ENCODE assay signal across 35 cellular contexts in genomic region chrX:7921750-7922149, GRCh38. TPM values are rescaled to one million over a fixed set of nuclear protein-coding genes. Genes with fewer than 3 reads are reported as not detected.
"Had no signal": no experiment of that assay in that cellular context is flagged by ENCODE, and none has a peak within 500 bp of the region (broad histone marks: within the 10 kb centered on the region; RNA-seq: fewer than 3 reads in every experiment).

No MANE protein-coding gene starts in this region.

- H3K4me2 ChIP-seq: KMS-11 had no signal

- H3K36me3 ChIP-seq: MG63 had no signal

- H3K9me3 ChIP-seq: MG63 had no signal

- H3K9ac ChIP-seq: KMS-11 had no signal

- DNase-seq: Karpas-422, Kasumi-1, MG63, MM.1S, MV-4-11, NCI-H1048, NCI-H1092, NCI-H1092 treated with DMSO at 0.1 percent for 48 hours, NCI-H1105, NCI-H1105 treated with DMSO at 0.1 percent for 48 hours, NCI-H1417, NCI-H1417 treated with DMSO at 0.1 percent for 48 hours, NCI-H1436, NCI-H1436 treated with DMSO at 0.1 percent for 48 hours, NCI-H146, NCI-H1694, NCI-H1694 treated with DMSO at 0.1 percent for 48 hours, NCI-H187, NCI-H187 treated with DMSO at 0.1 percent for 48 hours, NCI-H1930, NCI-H2029, NCI-H2029 treated with DMSO at 0.1 percent for 48 hours, NCI-H2081, NCI-H2081 treated with DMSO at 0.1 percent for 48 hours, NCI-H2107, NCI-H2171, NCI-H2171 treated with DMSO at 0.1 percent for 48 hours, NCI-H2227 treated with DMSO at 0.1 percent for 48 hours, NCI-H226, NCI-H345, NCI-H446, NCI-H446 treated with DMSO at 0.1 percent for 48 hours, NCI-H510A had no signal

- H3K4me3 ChIP-seq: MG63 had no signal

- H3K27me3 ChIP-seq: MG63 had no signal

- H3K27ac ChIP-seq: KMS-11 had no signal

RNA-seq across cellular contexts. Expression of gene PNPLA4, which starts 5.5 kb away (rescaled TPM):
- total RNA-seq: LHCN-M2 had no signal
